ENCODE assay signal across 22 cellular contexts in genomic region chr1:246111570-246111969, GRCh38.
"Had no signal": no experiment of that assay in that cellular context is flagged by ENCODE, and none has a peak within 500 bp of the region (broad histone marks: within the 10 kb centered on the region; RNA-seq: fewer than 3 reads in every experiment).

No MANE protein-coding gene starts in this region.

- H3K36me3 ChIP-seq: adrenal gland, ascending aorta, brain microvascular endothelial cell, lower lobe of right lung, sigmoid colon, uterus had no signal

- H3K27me3 ChIP-seq: adrenal gland, ascending aorta, brain microvascular endothelial cell, foreskin keratinocyte, sigmoid colon, uterus had no signal

- DNase-seq: activated B cell treated with CpG ODN at 0.5 μM for 24 hours; activated CD4-positive, alpha-beta T cell treated with anti-CD3 and anti-CD28 coated beads for 36 hours; activated CD4-positive, alpha-beta T cell treated with anti-CD3 and anti-CD28 coated beads, Interleukin-2, amount 50 U/mL, for 4 hours; activated CD8-positive, alpha-beta memory T cell treated with anti-CD3 and anti-CD28 coated beads for 24 hours; activated CD8-positive, alpha-beta memory T cell treated with anti-CD3 and anti-CD28 coated beads, Interleukin-2, amount 50 U/mL, for 4 hours; activated T-cell treated with anti-CD3 and anti-CD28 coated beads, Interleukin-2, amount 50 U/mL, for 24 hours; adrenal gland; brain microvascular endothelial cell; caudate nucleus; effector CD8-positive, alpha-beta T cell; foreskin keratinocyte; lower lobe of right lung; naive B cell; retina; sigmoid colon; stimulated activated CD4-positive, alpha-beta T cell treated with anti-CD3 and anti-CD28 coated beads, Interleukin-2, amount 100 ng/mL, for 48 hours; stimulated activated CD8-positive, alpha-beta memory T cell treated with anti-CD3 and anti-CD28 coated beads, Interleukin-4, amount 100 ng/mL, for 48 hours; stimulated activated naive B cell treated with anti-CD40 and anti-IgM and Interleukin-4, amounts not matched to agents 10 μg/mL and 1 μg/mL and 100 μg/mL, for 72 hours; trophoblast cell; uterus had no signal

- H3K4me3 ChIP-seq: adrenal gland, ascending aorta, lower lobe of right lung, sigmoid colon, uterus had no signal

- H3K9me3 ChIP-seq: adrenal gland, ascending aorta, lower lobe of right lung, sigmoid colon, uterus had no signal

- ATAC-seq: activated CD4-positive, alpha-beta T cell treated with anti-CD3 and anti-CD28 coated beads for 36 hours; activated T-helper 17 cell treated with anti-CD3 and anti-CD28 coated beads, Interleukin-2, amount 50 U/mL, for 72 hours; foreskin keratinocyte; lower lobe of right lung; stimulated activated naive B cell treated with anti-CD40 and anti-IgM and Interleukin-4, amounts not matched to agents 10 μg/mL and 1 μg/mL and 100 μg/mL, for 72 hours had no signal

- H3K27ac ChIP-seq: adrenal gland, ascending aorta, brain microvascular endothelial cell, foreskin keratinocyte, lower lobe of right lung, uterus had no signal

- H3K4me1 ChIP-seq: adrenal gland, ascending aorta, foreskin keratinocyte, uterus had no signal
